In the genomic region with DNA sequence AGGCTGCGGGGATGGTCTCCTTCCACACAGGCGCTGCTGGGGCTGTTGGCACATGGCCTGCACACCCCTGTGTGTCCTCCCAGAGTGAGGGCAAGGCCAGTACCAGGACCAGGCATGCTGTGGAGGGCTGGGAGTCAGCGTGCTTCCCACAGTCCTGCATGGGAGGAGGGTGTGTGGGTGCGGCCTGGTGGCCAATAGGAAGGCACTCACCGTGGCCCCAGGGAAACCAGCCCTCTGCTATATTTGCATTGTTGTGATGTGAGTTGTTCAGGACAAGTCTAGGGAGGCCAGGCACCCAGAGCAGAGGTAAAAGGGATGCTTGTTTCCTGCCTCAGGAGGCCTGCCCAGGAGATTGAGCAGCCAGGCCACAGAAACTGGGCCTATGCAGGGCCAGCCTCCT, we compare ENCODE assay signal across 1 cellular context.
TF ChIP-seq lines count a peak whose summit lies in the region.

No MANE protein-coding gene starts in this region.

TF ChIP-seq in WTC11, 78 proteins besides CTCF, POLR2A, EP300 and RAD21 (continued from another document):
- TF ChIP-seq GABPB1 (CRISPR knock-in tag; IDR thresholded peaks at IDR 0.05) (no peak), RORB (CRISPR knock-in tag; IDR thresholded peaks at IDR 0.05) (no peak), HMGA2 (CRISPR knock-in tag; IDR thresholded peaks at IDR 0.05) (no peak), ZMAT4 (CRISPR knock-in tag; IDR thresholded peaks at IDR 0.05) (no peak), ATF6 (CRISPR knock-in tag; IDR thresholded peaks at IDR 0.05) (no peak), NFYB (CRISPR knock-in tag; conservative IDR thresholded peaks at IDR 0.05; ENCODE audit: low read depth) (no peak), ETV6 (CRISPR knock-in tag; IDR thresholded peaks at IDR 0.05) (no peak)
- TF ChIP-seq, protein P1, sequence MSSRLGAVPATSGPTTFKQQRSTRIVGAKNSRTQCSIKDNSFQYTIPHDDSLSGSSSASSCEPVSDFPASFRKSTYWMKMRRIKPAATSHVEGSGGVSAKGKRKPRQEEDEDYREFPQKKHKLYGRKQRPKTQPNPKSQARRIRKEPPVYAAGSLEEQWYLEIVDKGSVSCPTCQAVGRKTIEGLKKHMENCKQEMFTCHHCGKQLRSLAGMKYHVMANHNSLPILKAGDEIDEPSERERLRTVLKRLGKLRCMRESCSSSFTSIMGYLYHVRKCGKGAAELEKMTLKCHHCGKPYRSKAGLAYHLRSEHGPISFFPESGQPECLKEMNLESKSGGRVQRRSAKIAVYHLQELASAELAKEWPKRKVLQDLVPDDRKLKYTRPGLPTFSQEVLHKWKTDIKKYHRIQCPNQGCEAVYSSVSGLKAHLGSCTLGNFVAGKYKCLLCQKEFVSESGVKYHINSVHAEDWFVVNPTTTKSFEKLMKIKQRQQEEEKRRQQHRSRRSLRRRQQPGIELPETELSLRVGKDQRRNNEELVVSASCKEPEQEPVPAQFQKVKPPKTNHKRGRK (CRISPR knock-in tag; IDR thresholded peaks at IDR 0.05; ENCODE audit: borderline replicate concordance): no peak
TF ChIP-seq in WTC11: peak in this region for 0.
